22 cellular contexts compared by ENCODE assay signal in genomic region chr1:176188604-176189003, GRCh38.
"Had no signal": no experiment of that assay in that cellular context is flagged by ENCODE, and none has a peak within 500 bp of the region (broad histone marks: within the 10 kb centered on the region; RNA-seq: fewer than 3 reads in every experiment).

No MANE protein-coding gene starts in this region.

- H3K27me3 ChIP-seq: body of pancreas, tibial nerve, uterus had no signal

- H3K9ac ChIP-seq: SK-N-SH had no signal

- H3K4me1 ChIP-seq: uterus had no signal

- H3K36me3 Mint-ChIP-seq: natural killer cell had no signal

- ATAC-seq: activated naive CD4-positive, alpha-beta T cell treated with anti-CD3 and anti-CD28 coated beads, Interleukin-2, amount 50 U/mL, for 72 hours; activated T-cell treated with anti-CD3 and anti-CD28 coated beads, Interleukin-2, amount 50 U/mL, for 72 hours; body of pancreas; left ventricle myocardium superior; natural killer cell; T-cell had no signal

- H3K36me3 ChIP-seq: tibial nerve, uterus had no signal

- DNase-seq: activated CD4-positive, alpha-beta T cell treated with anti-CD3 and anti-CD28 coated beads, Interleukin-2, amount 10 ng/mL, durations not matched to agents 7 days and 5 days; activated CD8-positive, alpha-beta memory T cell treated with anti-CD3 and anti-CD28 coated beads, Interleukin-2, amount 50 U/mL, for 4 hours; activated effector memory CD4-positive, alpha-beta T cell treated with anti-CD3 and anti-CD28 coated beads, Interleukin-2, amount 50 U/mL, for 16 hours; activated T-cell treated with anti-CD3 and anti-CD28 coated beads, Interleukin-2, amount 50 U/mL, for 72 hours; body of pancreas; endodermal cell; foreskin melanocyte; immature natural killer cell; kidney glomerular epithelial cell; left ventricle myocardium superior; natural killer cell; occipital lobe; posterior cingulate gyrus; retina; SK-N-SH; stimulated activated naive CD4-positive, alpha-beta T cell; T-cell; T1000; uterus had no signal

- H3K9me2 ChIP-seq: SK-N-SH had no signal

- H3K27me3 Mint-ChIP-seq: activated CD4-positive, alpha-beta T cell treated with anti-CD3 and anti-CD28 coated beads, Interleukin-2, amount 10 ng/mL, durations not matched to agents 7 days and 5 days; memory B cell; T-cell had no signal

- H3K4me3 Mint-ChIP-seq: activated CD4-positive, alpha-beta T cell treated with anti-CD3 and anti-CD28 coated beads, Interleukin-2, amount 10 ng/mL, durations not matched to agents 7 days and 5 days; endodermal cell; memory B cell; natural killer cell had no signal

- H3K4me3 ChIP-seq: body of pancreas, tibial nerve, uterus had no signal

- H3K9me3 ChIP-seq: body of pancreas, SK-N-SH, tibial nerve, uterus had no signal

- H3K9me3 Mint-ChIP-seq: endodermal cell, immature natural killer cell, natural killer cell had no signal

- H3K27ac ChIP-seq: body of pancreas, tibial nerve, uterus had no signal

- H3K27ac Mint-ChIP-seq: activated CD4-positive, alpha-beta T cell treated with anti-CD3 and anti-CD28 coated beads, Interleukin-2, amount 10 ng/mL, durations not matched to agents 7 days and 5 days; activated T-cell treated with anti-CD3 and anti-CD28 coated beads, Interleukin-2, amount 50 U/mL, for 72 hours; endodermal cell; memory B cell; T-cell had no signal

- H3K4me2 ChIP-seq: SK-N-SH had no signal
